Comparison of ENCODE assay signal across 25 cellular contexts in the genomic region with DNA sequence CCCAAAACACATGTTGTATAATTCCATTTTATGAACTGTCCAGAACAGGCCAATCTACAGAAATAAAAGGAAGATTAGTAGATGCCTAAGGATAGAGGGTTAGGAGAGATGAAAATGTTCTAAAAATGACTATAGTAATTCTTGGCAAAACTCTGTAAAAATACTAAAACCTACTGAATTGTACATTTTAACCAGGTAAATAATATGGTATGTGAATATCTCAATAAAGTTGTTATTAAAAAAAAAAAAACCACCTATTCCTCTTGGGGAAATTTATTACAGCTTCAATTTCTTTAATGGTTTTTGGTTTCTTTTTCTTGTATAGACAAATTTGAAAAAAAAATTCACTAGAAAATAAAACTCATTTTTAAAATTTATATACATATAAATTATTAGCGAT.
"Had no signal": no experiment of that assay in that cellular context is flagged by ENCODE, and none has a peak within 500 bp of the region (broad histone marks: within the 10 kb centered on the region; RNA-seq: fewer than 3 reads in every experiment).

No MANE protein-coding gene starts in this region.

- H3K4me3 ChIP-seq: dorsolateral prefrontal cortex, heart right ventricle, lower lobe of right lung, psoas muscle, skin epidermis, suprapubic skin, transverse colon, upper lobe of right lung, uterus had no signal

- H3K27ac ChIP-seq: dorsolateral prefrontal cortex, epithelial cell of prostate, heart right ventricle, lower lobe of right lung, psoas muscle, skin epidermis, suprapubic skin, transverse colon, upper lobe of right lung, uterus had no signal

- DNase-seq: dorsolateral prefrontal cortex; effector CD4-positive, alpha-beta T cell; foreskin fibroblast; glutamatergic neuron; heart right ventricle; hippocampal formation; islet precursor cell; left ventricle myocardium superior; lower lobe of right lung; naive thymus-derived CD8-positive, alpha-beta T cell; nephron progenitor cell; nucleus accumbens; posterior cingulate gyrus; psoas muscle; right cardiac atrium; stimulated activated CD4-positive, alpha-beta T cell treated with anti-CD3 and anti-CD28 coated beads, Interleukin-15, amount 100 ng/mL, for 24 hours; stimulated activated CD4-positive, alpha-beta T cell treated with anti-CD3 and anti-CD28 coated beads, Interleukin-2, amount 100 ng/mL, for 48 hours; stimulated activated naive CD4-positive, alpha-beta T cell; stimulated activated naive CD8-positive, alpha-beta T cell treated with anti-CD3 and anti-CD28 coated beads, Interleukin-15, amount 100 ng/mL, for 72 hours; transverse colon; upper lobe of right lung; uterus had no signal

- H3K27me3 ChIP-seq: dorsolateral prefrontal cortex, heart right ventricle, suprapubic skin, transverse colon, upper lobe of right lung, uterus had no signal

- H3K9me3 ChIP-seq: heart right ventricle, lower lobe of right lung, psoas muscle, suprapubic skin, transverse colon, upper lobe of right lung, uterus had no signal

- H3K36me3 ChIP-seq: upper lobe of right lung, uterus had no signal

- H3K4me1 ChIP-seq: lower lobe of right lung, psoas muscle, suprapubic skin, upper lobe of right lung, uterus had no signal
